29 cellular contexts compared by ENCODE assay signal in the genomic region with DNA sequence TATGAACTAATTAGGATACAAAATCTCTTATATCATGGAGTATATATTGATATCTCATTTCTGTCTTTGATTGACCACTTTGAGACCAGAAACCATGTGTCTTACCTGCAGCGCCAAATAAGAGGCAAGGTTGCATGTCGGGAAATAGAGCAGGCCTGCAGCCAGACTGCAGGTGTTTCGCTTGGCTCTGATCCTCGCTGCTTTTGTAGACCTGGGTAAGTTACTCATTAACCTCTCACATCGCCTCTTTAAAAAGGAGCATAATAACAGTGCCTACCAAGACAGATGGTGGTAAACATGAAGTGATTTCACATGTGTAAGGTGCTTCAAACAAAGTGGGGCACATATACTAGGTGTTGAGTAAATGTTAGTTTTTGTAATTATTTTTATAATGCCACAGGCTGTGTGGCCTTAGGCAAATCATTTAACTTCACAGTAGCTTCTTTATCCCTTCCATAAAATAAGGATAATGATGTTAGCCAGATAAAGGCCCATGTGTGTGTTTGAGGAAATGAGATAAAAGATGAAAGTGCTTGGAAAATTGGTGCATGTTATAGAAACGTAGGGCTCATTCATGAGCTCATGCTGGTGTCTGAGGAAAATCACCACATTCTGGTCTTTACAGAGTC.
DNase-seq lines count a peak whose midpoint lies in the region; ATAC-seq and TF ChIP-seq lines count a peak whose summit lies in the region.
"Had no signal": no experiment of that assay in that cellular context is flagged by ENCODE, and none has a peak within 500 bp of the region (broad histone marks: within the 10 kb centered on the region; RNA-seq: fewer than 3 reads in every experiment).

No MANE protein-coding gene starts in this region.

- POLR2A ChIA-PET in activated CD8-positive, alpha-beta T cell treated with anti-CD3 and anti-CD28 coated beads for 36 hours (lab: Charles Lee) = interaction anchor here (0.6 kb wide), 1 partner anchor 31 kb away, joined by 3 read pairs; no protein-coding TSS in a partner anchor

- peaks cover 19% of the 10 kb centered on the region for H3K4me1 Mint-ChIP-seq in progenitor cell of endocrine pancreas (ENCODE audit: low read depth)
- H3K4me1 Mint-ChIP-seq in activated T-helper 1 cell treated with anti-CD3 and anti-CD28 coated beads, Interleukin-12 subunit alpha, Interleukin-12 subunit beta, Interleukin-2, Interleukin-4 antibody, amounts not matched to agents 30 ng/mL and 10 ng/mL and 1 ng/mL, durations not matched to agents 14 hours and 24 hours and 36 hours (ENCODE audit: low read depth) = no peaks in the 10 kb centered on the region
- no peaks in the 10 kb centered on the region for H3K4me1 Mint-ChIP-seq in activated CD8-positive, alpha-beta T cell treated with anti-CD3 and anti-CD28 coated beads for 36 hours (ENCODE audit: low read depth)
- H3K4me1 Mint-ChIP-seq: activated CD4-positive, alpha-beta T cell treated with anti-CD3 and anti-CD28 coated beads for 36 hours; T-helper 17 cell had no signal

- peaks cover 22% of the 10 kb centered on the region for H3K9me3 Mint-ChIP-seq in progenitor cell of endocrine pancreas (ENCODE audit: low read depth)
- H3K9me3 Mint-ChIP-seq in activated T-helper 1 cell treated with anti-CD3 and anti-CD28 coated beads, Interleukin-12 subunit alpha, Interleukin-12 subunit beta, Interleukin-2, Interleukin-4 antibody, amounts not matched to agents 30 ng/mL and 10 ng/mL and 1 ng/mL, durations not matched to agents 14 hours and 24 hours and 36 hours = no peaks in the 10 kb centered on the region
- no peaks in the 10 kb centered on the region for H3K9me3 Mint-ChIP-seq in activated CD8-positive, alpha-beta T cell treated with anti-CD3 and anti-CD28 coated beads for 36 hours
- H3K9me3 Mint-ChIP-seq: activated naive CD4-positive, alpha-beta T cell treated with anti-CD3 and anti-CD28 coated beads for 36 hours; natural killer cell treated with Interleukin-12 subunit alpha and Interleukin-12 subunit beta and Interleukin-15 and Interleukin-18, amount 100 ng/mL, for 72 hours had no signal

- H3K36me3 Mint-ChIP-seq in progenitor cell of endocrine pancreas (ENCODE audit: insufficient read depth) = peaks cover 6% of the 10 kb centered on the region
- no peaks in the 10 kb centered on the region for H3K36me3 Mint-ChIP-seq in activated T-helper 1 cell treated with anti-CD3 and anti-CD28 coated beads, Interleukin-12 subunit alpha, Interleukin-12 subunit beta, Interleukin-2, Interleukin-4 antibody, amounts not matched to agents 30 ng/mL and 10 ng/mL and 1 ng/mL, durations not matched to agents 14 hours and 24 hours and 36 hours (ENCODE audit: low read depth)
- H3K36me3 Mint-ChIP-seq in activated CD8-positive, alpha-beta T cell treated with anti-CD3 and anti-CD28 coated beads for 36 hours (ENCODE audit: low read depth) = no peaks in the 10 kb centered on the region
- H3K36me3 Mint-ChIP-seq: IgD-negative memory B cell; natural killer cell treated with Interleukin-12 subunit alpha and Interleukin-12 subunit beta and Interleukin-15 and Interleukin-18, amount 100 ng/mL, for 72 hours; type B pancreatic cell had no signal

- TF ChIP-seq CTCF in VCaP (conservative IDR thresholded peaks at IDR 0.05) (no peak), progenitor cell of endocrine pancreas (IDR thresholded peaks at IDR 0.05; ENCODE audit: unreplicated experiment) (no peak), omental fat pad (IDR thresholded peaks at IDR 0.05) (no peak)
- TF ChIP-seq CTCF in activated CD8-positive, alpha-beta T cell treated with anti-CD3 and anti-CD28 coated beads for 36 hours (IDR thresholded peaks at IDR 0.05) = no peak

- ATAC-seq in omental fat pad (ENCODE audit: low FRiP score) = no peak
- ATAC-seq in activated CD8-positive, alpha-beta T cell treated with anti-CD3 and anti-CD28 coated beads for 36 hours = no peak
- ATAC-seq: activated CD4-positive, alpha-beta T cell treated with anti-CD3 and anti-CD28 coated beads for 36 hours; natural killer cell treated with Interleukin-12 subunit alpha and Interleukin-12 subunit beta and Interleukin-15 and Interleukin-18, amount 100 ng/mL, for 72 hours; T-helper 17 cell had no signal

- H3K27ac Mint-ChIP-seq in progenitor cell of endocrine pancreas = peak overlapping the region; percentile 46
- no peak overlapping the region for H3K27ac Mint-ChIP-seq in activated T-helper 1 cell treated with anti-CD3 and anti-CD28 coated beads, Interleukin-12 subunit alpha, Interleukin-12 subunit beta, Interleukin-2, Interleukin-4 antibody, amounts not matched to agents 30 ng/mL and 10 ng/mL and 1 ng/mL, durations not matched to agents 14 hours and 24 hours and 36 hours
- H3K27ac Mint-ChIP-seq in activated CD8-positive, alpha-beta T cell treated with anti-CD3 and anti-CD28 coated beads for 36 hours = no peak overlapping the region
- H3K27ac Mint-ChIP-seq: activated CD4-positive, alpha-beta T cell treated with anti-CD3 and anti-CD28 coated beads for 36 hours; activated naive CD4-positive, alpha-beta T cell treated with anti-CD3 and anti-CD28 coated beads for 36 hours; IgD-negative memory B cell; natural killer cell treated with Interleukin-12 subunit alpha and Interleukin-12 subunit beta and Interleukin-15 and Interleukin-18, amount 100 ng/mL, for 72 hours; T-helper 17 cell; type B pancreatic cell had no signal

- H3K4me3 Mint-ChIP-seq in progenitor cell of endocrine pancreas (ENCODE audit: low read depth) = peak overlapping the region; percentile 10
- no peak overlapping the region for H3K4me3 Mint-ChIP-seq in activated T-helper 1 cell treated with anti-CD3 and anti-CD28 coated beads, Interleukin-12 subunit alpha, Interleukin-12 subunit beta, Interleukin-2, Interleukin-4 antibody, amounts not matched to agents 30 ng/mL and 10 ng/mL and 1 ng/mL, durations not matched to agents 14 hours and 24 hours and 36 hours
- no peak overlapping the region for H3K4me3 Mint-ChIP-seq in activated CD8-positive, alpha-beta T cell treated with anti-CD3 and anti-CD28 coated beads for 36 hours
- H3K4me3 Mint-ChIP-seq: activated CD4-positive, alpha-beta T cell treated with anti-CD3 and anti-CD28 coated beads for 36 hours; activated naive CD4-positive, alpha-beta T cell treated with anti-CD3 and anti-CD28 coated beads for 36 hours; IgD-negative memory B cell; natural killer cell treated with Interleukin-12 subunit alpha and Interleukin-12 subunit beta and Interleukin-15 and Interleukin-18, amount 100 ng/mL, for 72 hours; T-helper 17 cell; type B pancreatic cell had no signal

- no peaks in the 10 kb centered on the region for H3K27me3 Mint-ChIP-seq in progenitor cell of endocrine pancreas
- peaks cover 6% of the 10 kb centered on the region for H3K27me3 Mint-ChIP-seq in activated T-helper 1 cell treated with anti-CD3 and anti-CD28 coated beads, Interleukin-12 subunit alpha, Interleukin-12 subunit beta, Interleukin-2, Interleukin-4 antibody, amounts not matched to agents 30 ng/mL and 10 ng/mL and 1 ng/mL, durations not matched to agents 14 hours and 24 hours and 36 hours (ENCODE audit: insufficient read depth)
- H3K27me3 Mint-ChIP-seq in activated CD8-positive, alpha-beta T cell treated with anti-CD3 and anti-CD28 coated beads for 36 hours = peaks cover 6% of the 10 kb centered on the region
- H3K27me3 Mint-ChIP-seq: T-helper 17 cell had no signal

- CTCF ChIA-PET in activated CD8-positive, alpha-beta T cell treated with anti-CD3 and anti-CD28 coated beads for 36 hours (lab: Charles Lee) = no interaction called here

- peak; percentile 21 for DNase-seq in NCI-H1092 (lab: John Stamatoyannopoulos, UW)
- peak; percentile 35 for DNase-seq in NCI-H2029 treated with DMSO at 0.1 percent for 48 hours (lab: John Stamatoyannopoulos, UW)
- DNase-seq in progenitor cell of endocrine pancreas (ENCODE audit: low spot score, unreplicated experiment) = no peak
- DNase-seq in omental fat pad (ENCODE audit: low spot score) = no peak
- DNase-seq in NCI-H510A treated with DMSO at 0.1 percent for 48 hours (lab: John Stamatoyannopoulos, UW) = no peak
- DNase-seq in activated T-helper 1 cell treated with anti-CD3 and anti-CD28 coated beads, Interleukin-12 subunit alpha, Interleukin-12 subunit beta, Interleukin-2, Interleukin-4 antibody, amounts not matched to agents 30 ng/mL and 10 ng/mL and 1 ng/mL, durations not matched to agents 14 hours and 24 hours and 36 hours (ENCODE audit: low spot score) = no peak
- DNase-seq in activated CD8-positive, alpha-beta T cell treated with anti-CD3 and anti-CD28 coated beads for 36 hours = no peak
- DNase-seq: activated CD4-positive, alpha-beta T cell treated with anti-CD3 and anti-CD28 coated beads for 36 hours; activated CD8-positive, alpha-beta memory T cell treated with anti-CD3 and anti-CD28 coated beads for 24 hours; activated naive CD4-positive, alpha-beta T cell treated with anti-CD3 and anti-CD28 coated beads for 36 hours; activated T-cell treated with anti-CD3 and anti-CD28 coated beads, Interleukin-2, amount 50 U/mL, for 48 hours; amniotic stem cell; effector CD8-positive, alpha-beta T cell; head of caudate nucleus; left ventricle myocardium inferior; midbrain; NCI-H187 treated with DMSO at 0.1 percent for 48 hours; NCI-H510A; RPMI8226; stimulated activated CD8-positive, alpha-beta memory T cell treated with anti-CD3 and anti-CD28 coated beads, Interleukin-4, amount 100 ng/mL, for 48 hours; T-helper 17 cell had no signal

- peak overlapping the region; percentile 62 for H3K27ac ChIP-seq in VCaP
- H3K27ac ChIP-seq: breast epithelium, C4-2B, left ventricle myocardium inferior, parathyroid adenoma, SK-N-MC had no signal

- intact Hi-C loops in activated T-helper 1 cell treated with anti-CD3 and anti-CD28 coated beads, Interleukin-12 subunit alpha, Interleukin-12 subunit beta, Interleukin-2, Interleukin-4 antibody, amounts not matched to agents 30 ng/mL and 10 ng/mL and 1 ng/mL, durations not matched to agents 14 hours and 24 hours and 36 hours (cut with micrococcal nuclease) = no loop called here
- intact Hi-C loops in activated CD8-positive, alpha-beta T cell treated with anti-CD3 and anti-CD28 coated beads for 36 hours (cut with micrococcal nuclease) = no loop called here

Comparison
In these comparisons a context has a peak if more than half of its experiments do, and no peak if none do; other contexts are left out.
1. DNase-seq: peak in NCI-H1092 (single experiment) and NCI-H2029 treated with DMSO at 0.1 percent for 48 hours (single experiment); none in progenitor cell of endocrine pancreas (single experiment), omental fat pad (single experiment), NCI-H510A treated with DMSO at 0.1 percent for 48 hours (single experiment), activated T-helper 1 cell treated with anti-CD3 and anti-CD28 coated beads, Interleukin-12 subunit alpha, Interleukin-12 subunit beta, Interleukin-2, Interleukin-4 antibody, amounts not matched to agents 30 ng/mL and 10 ng/mL and 1 ng/mL, durations not matched to agents 14 hours and 24 hours and 36 hours (single experiment) and activated CD8-positive, alpha-beta T cell treated with anti-CD3 and anti-CD28 coated beads for 36 hours (single experiment).